In the genomic region with DNA sequence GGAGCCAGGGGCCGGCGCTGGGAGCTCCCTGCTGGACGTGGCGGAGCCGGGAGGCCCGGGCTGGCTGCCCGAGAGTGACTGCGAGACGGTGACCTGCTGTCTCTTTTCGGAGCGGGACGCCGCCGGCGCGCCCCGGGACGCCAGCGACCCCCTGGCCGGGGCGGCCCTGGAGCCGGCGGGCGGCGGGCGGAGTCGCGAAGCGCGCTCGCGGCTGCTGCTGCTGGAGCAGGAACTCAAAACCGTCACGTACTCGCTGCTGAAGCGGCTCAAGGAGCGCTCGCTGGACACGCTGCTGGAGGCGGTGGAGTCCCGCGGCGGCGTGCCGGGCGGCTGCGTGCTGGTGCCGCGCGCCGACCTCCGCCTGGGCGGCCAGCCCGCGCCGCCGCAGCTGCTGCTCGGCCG, we compare ENCODE assay signal across 1 cellular context.
TF ChIP-seq lines count a peak whose summit lies in the region.

No MANE protein-coding gene starts in this region.

TF ChIP-seq in SK-N-SH treated with all-trans-retinoic acid at 6 μM for 48 hours, 23 proteins besides CTCF, POLR2A, EP300 and RAD21:
- TF ChIP-seq TSHZ2 (CRISPR knock-in tag; IDR thresholded peaks at IDR 0.05) (no peak), ESRRG (CRISPR knock-in tag; IDR thresholded peaks at IDR 0.05) (no peak), POU6F1 (CRISPR knock-in tag; IDR thresholded peaks at IDR 0.05; ENCODE audit: borderline replicate concordance, low read depth) (no peak), CSDC2 (CRISPR knock-in tag; IDR thresholded peaks at IDR 0.05) (no peak), ZNF70 (CRISPR knock-in tag; IDR thresholded peaks at IDR 0.05) (no peak), ZFP30 (CRISPR knock-in tag; IDR thresholded peaks at IDR 0.05) (no peak), ARNTL (CRISPR knock-in tag; IDR thresholded peaks at IDR 0.05; ENCODE audit: borderline replicate concordance, low read depth) (no peak), RARB (CRISPR knock-in tag; IDR thresholded peaks at IDR 0.05) (no peak)
